8 cellular contexts compared by ENCODE assay signal in genomic region chr7:157011333-157012112, GRCh38. TPM values are rescaled to one million over a fixed set of nuclear protein-coding genes. Genes with fewer than 3 reads are reported as not detected.
DNase-seq lines count a peak whose midpoint lies in the region; ATAC-seq and TF ChIP-seq lines count a peak whose summit lies in the region.

No MANE protein-coding gene starts in this region.

- ATAC-seq in GM19328 (IDR thresholded peaks at IDR 0.05; ENCODE audit: unreplicated experiment) = no peak
- no peak for ATAC-seq in GM19452 (IDR thresholded peaks at IDR 0.05; ENCODE audit: unreplicated experiment)

- H4K20me1 ChIP-seq in mammary epithelial cell (ENCODE audit: insufficient read depth, low read length) = no peaks in the 10 kb centered on the region

- intact Hi-C loops in mammary epithelial cell (cut with micrococcal nuclease) (no loop called here), posterior vena cava (cut with DNase I) (no loop called here)

- peak; percentile 46 to 60 for DNase-seq in NCI-H2081 (lab: John Stamatoyannopoulos, UW)
- no peak for DNase-seq in NCI-H2081 treated with DMSO at 0.1 percent for 48 hours (lab: John Stamatoyannopoulos, UW)
- DNase-seq in NCI-H1092 treated with DMSO at 0.1 percent for 48 hours (lab: John Stamatoyannopoulos, UW) = peak; percentile 66
- DNase-seq in mammary epithelial cell = no peak
- DNase-seq in posterior vena cava (ENCODE audit: low spot score) = no peak

- dilution Hi-C loops in mammary epithelial cell (cut with HindIII; ENCODE audit: low sequenced_read_pairs) = no loop called here

- H3K27me3 ChIP-seq in mammary epithelial cell (ENCODE audit: insufficient read depth, low read length) = no peaks in the 10 kb centered on the region
- peaks cover 84 to 91% (median 90%) of the 10 kb centered on the region in 3 donors for H3K27me3 ChIP-seq in skeletal muscle tissue (ENCODE audit: control insufficient read depth in 3 of 3, insufficient read depth in 3 of 3, low read length in 3 of 3)

- in situ Hi-C loops in mammary epithelial cell (cut with MboI; ENCODE audit: low sequenced_read_pairs in 2 of 2) = no loop called here

- H3K27ac ChIP-seq in mammary epithelial cell (ENCODE audit: insufficient read depth, low read depth, low read length) (no peak overlapping the region), skeletal muscle tissue (ENCODE audit: low read depth, low read length) (no peak overlapping the region)

- H3K36me3 ChIP-seq in mammary epithelial cell (ENCODE audit: insufficient read depth, low read length) (no peaks in the 10 kb centered on the region), skeletal muscle tissue (ENCODE audit: control insufficient read depth in 3 of 3, insufficient read depth in 3 of 3, low read length in 3 of 3) (no peaks in the 10 kb centered on the region)

- peak overlapping the region; percentile 95 for H2AFZ ChIP-seq in mammary epithelial cell (ENCODE audit: low read depth, low read length)

- peak overlapping the region; percentile 45 to 64 (median 56) for H3K4me3 ChIP-seq in mammary epithelial cell (replicated peaks in 1 of 3; ENCODE audit: insufficient read depth in 1 of 3, low read depth in 2 of 3, low read length in 3 of 3)
- peak overlapping the region in 2 of 3 donors; percentile 65 to 68 for H3K4me3 ChIP-seq in skeletal muscle tissue (ENCODE audit: low read length in 3 of 3)

- H3K4me2 ChIP-seq in mammary epithelial cell (ENCODE audit: insufficient read depth, low read depth, low read length) = peak overlapping the region; percentile 98

- H3K79me2 ChIP-seq in mammary epithelial cell (ENCODE audit: insufficient read depth, low read length) = peaks cover 3% of the 10 kb centered on the region

- peaks cover 19% of the 10 kb centered on the region for H3K4me1 ChIP-seq in mammary epithelial cell (ENCODE audit: insufficient read depth, low read length)
- peaks cover 4 to 16% (median 15%) of the 10 kb centered on the region in 3 donors for H3K4me1 ChIP-seq in skeletal muscle tissue (ENCODE audit: control insufficient read depth in 3 of 3, insufficient read depth in 3 of 3, low read length in 3 of 3)

- CTCF ChIA-PET in mammary epithelial cell (lab: Charles Lee; ENCODE audit: low non-redundant PET) = no interaction called here

- H3K9ac ChIP-seq in mammary epithelial cell (ENCODE audit: insufficient read depth, low read length) = no peak overlapping the region
- H3K9ac ChIP-seq in skeletal muscle tissue (ENCODE audit: low read depth in 1 of 3, low read length in 3 of 3) = peak overlapping the region in 2 of 3 donors; percentile 32 to 57

- TF ChIP-seq CTCF in mammary epithelial cell (conservative IDR thresholded peaks at IDR 0.05 in 1 of 2, IDR thresholded peaks at IDR 0.05 in 1 of 2; ENCODE audit: extremely low read depth in 1 of 2, insufficient read depth in 1 of 2, low read depth in 1 of 2, low read length in 2 of 2) = no peak

- WGBS in mammary epithelial cell (ENCODE audit: low coverage, missing lambda C conversion rate) = 24% methylated on average over 25 of the region's 37 CpGs

- no TSS peak for BruUV-seq in mammary epithelial cell (replicated peaks; lab: Mats Ljungman, UMichigan)

- H3K9me3 ChIP-seq in mammary epithelial cell (replicated peaks; ENCODE audit: insufficient read depth, low read length) (no peaks in the 10 kb centered on the region), skeletal muscle tissue (ENCODE audit: control insufficient read depth in 3 of 3, low read length in 3 of 3) (no peaks in the 10 kb centered on the region)

RNA-seq across cellular contexts. Expression of gene MNX1, which starts 1.1 kb away (rescaled TPM):
- total RNA-seq in mammary epithelial cell = 1 to 10 TPM in 1 of 2 donors, under 1 TPM in 1; 0.50 to 5.1 TPM
- 0.10 TPM for polyA plus RNA-seq in mammary epithelial cell
- 1.3 TPM for polyA minus RNA-seq in mammary epithelial cell
- not detected for total RNA-seq in skeletal muscle tissue
- not detected for total RNA-seq in posterior vena cava

Comparison
In these comparisons a context has a peak if more than half of its experiments do, and no peak if none do; other contexts are left out.
1. DNase-seq: peak in NCI-H2081 (2 of 2) and NCI-H1092 treated with DMSO at 0.1 percent for 48 hours (single experiment); none in NCI-H2081 treated with DMSO at 0.1 percent for 48 hours (single experiment), mammary epithelial cell (single experiment) and posterior vena cava (single experiment).